Comparison of ENCODE assay signal across 1 cellular context in the genomic region with DNA sequence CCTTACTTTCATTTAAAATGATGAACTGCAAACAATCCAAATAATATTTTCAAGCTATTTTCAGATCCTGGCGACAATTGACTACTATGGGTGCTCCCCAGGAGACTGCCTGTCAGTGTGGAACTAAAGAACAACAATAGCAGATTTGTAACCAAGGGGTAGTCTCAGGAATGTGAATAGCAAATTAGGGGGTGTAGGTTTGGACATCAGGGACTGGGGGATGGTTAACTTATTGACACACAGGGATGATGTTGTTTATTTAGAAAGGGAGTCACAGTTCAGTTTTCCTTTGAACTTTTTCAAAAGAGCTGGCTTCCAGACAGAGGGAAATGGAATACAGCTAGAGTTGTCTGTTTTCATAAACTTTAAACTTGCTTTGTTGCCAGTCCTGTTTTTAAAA.
A peak's percentile ranks its signal among the peaks of the same experiment; 100 is the strongest.
TF ChIP-seq lines count a peak whose summit lies in the region.

No MANE protein-coding gene starts in this region.

TF ChIP-seq in HepG2, 621 proteins besides CTCF, POLR2A, EP300 and RAD21 (continued from another document):
- TF ChIP-seq ZHX2 (IDR thresholded peaks at IDR 0.05; ENCODE audit: low read depth) (no peak), ZHX2 (CRISPR knock-in tag; IDR thresholded peaks at IDR 0.05; ENCODE audit: borderline replicate concordance) (no peak), ZMYM4 (CRISPR knock-in tag; IDR thresholded peaks at IDR 0.05) (no peak), ZNF879 (CRISPR knock-in tag; IDR thresholded peaks at IDR 0.05) (no peak), SOX5 (CRISPR knock-in tag; IDR thresholded peaks at IDR 0.05; ENCODE audit: borderline replicate concordance) (peak; percentile 47; the same call in 1 of the 2 replicates)
TF ChIP-seq in HepG2: peak in this region for 8.
